In genomic region chr19:4649392-4650094, GRCh38 we compare ENCODE assay signal across 23 cellular contexts. TPM values are rescaled to one million over a fixed set of nuclear protein-coding genes. Genes with fewer than 3 reads are reported as not detected.
A peak's percentile ranks its signal among the peaks of the same experiment; 100 is the strongest.
DNase-seq lines count a peak whose midpoint lies in the region; ATAC-seq, FAIRE-seq and TF ChIP-seq lines count a peak whose summit lies in the region.
"Had no signal": no experiment of that assay in that cellular context is flagged by ENCODE, and none has a peak within 500 bp of the region (broad histone marks: within the 10 kb centered on the region; RNA-seq: fewer than 3 reads in every experiment).

No MANE protein-coding gene starts in this region.

- TF ChIP-seq POLR2A in stomach (IDR thresholded peaks at IDR 0.05), result no peak

- ATAC-seq in activated naive CD8-positive, alpha-beta T cell treated with anti-CD3 and anti-CD28 coated beads, Interleukin-2, amount 50 U/mL, for 24 hours, result no peak
- no peak for ATAC-seq in activated B cell treated with CpG ODN at 0.5 μM for 24 hours (ENCODE audit: low read depth)
- ATAC-seq in GM18873 (IDR thresholded peaks at IDR 0.05; ENCODE audit: low FRiP score, unreplicated experiment), result no peak
- ATAC-seq: left colon had no signal

- no peaks in the 10 kb centered on the region for H3K27me3 Mint-ChIP-seq in activated naive CD8-positive, alpha-beta T cell
- H3K27me3 Mint-ChIP-seq in activated naive CD8-positive, alpha-beta T cell treated with anti-CD3 and anti-CD28 coated beads, Interleukin-2, amount 50 U/mL, for 24 hours, result no peaks in the 10 kb centered on the region
- no peaks in the 10 kb centered on the region for H3K27me3 Mint-ChIP-seq in activated B cell treated with CpG ODN at 0.5 μM for 24 hours
- H3K27me3 Mint-ChIP-seq: stimulated activated naive B cell treated with anti-CD40 and anti-IgM and Interleukin-4, amounts not matched to agents 10 μg/mL and 1 μg/mL and 100 μg/mL, for 72 hours had no signal

- no peak for FAIRE-seq in kidney (lab: Jason Lieb, UNC)
- FAIRE-seq: G401.6, GM19239 had no signal

- no peak for TF ChIP-seq EP300 in stomach (IDR thresholded peaks at IDR 0.05)

- H3K4me3 ChIP-seq in kidney (ENCODE audit: low read length in 2 of 2), result no peak overlapping the region
- no peak overlapping the region for H3K4me3 ChIP-seq in stomach

- H3K9me3 ChIP-seq in kidney (ENCODE audit: control insufficient read depth in 1 of 2, low read length in 2 of 2), result no peaks in the 10 kb centered on the region
- no peaks in the 10 kb centered on the region for H3K9me3 ChIP-seq in stomach

- CTCF ChIA-PET in activated B cell treated with CpG ODN at 0.5 μM for 24 hours (lab: Charles Lee), result interaction anchor here (1.7 kb wide), 1 partner anchor 13 kb away, joined by 8 read pairs; no protein-coding TSS in a partner anchor

- TF ChIP-seq CTCF in activated B cell treated with CpG ODN at 0.5 μM for 24 hours (IDR thresholded peaks at IDR 0.05) (no peak), kidney (IDR thresholded peaks at IDR 0.05; ENCODE audit: borderline replicate concordance, extremely low read depth, insufficient read depth) (no peak), stomach (IDR thresholded peaks at IDR 0.05) (no peak)

- no peak overlapping the region for H3K4me3 Mint-ChIP-seq in activated naive CD8-positive, alpha-beta T cell
- H3K4me3 Mint-ChIP-seq in activated naive CD8-positive, alpha-beta T cell treated with anti-CD3 and anti-CD28 coated beads, Interleukin-2, amount 50 U/mL, for 24 hours, result no peak overlapping the region
- H3K4me3 Mint-ChIP-seq in activated B cell treated with CpG ODN at 0.5 μM for 24 hours, result no peak overlapping the region
- H3K4me3 Mint-ChIP-seq: H9; T-helper 2 cell treated with Interferon-gamma antibody and Interleukin-4, amounts not matched to agents 5 μg/mL and 100 μg/mL, for 36 hours had no signal

- peaks cover 3% of the 10 kb centered on the region for H3K4me1 Mint-ChIP-seq in activated naive CD8-positive, alpha-beta T cell (ENCODE audit: low read depth)
- peaks cover 2% of the 10 kb centered on the region for H3K4me1 Mint-ChIP-seq in activated naive CD8-positive, alpha-beta T cell treated with anti-CD3 and anti-CD28 coated beads, Interleukin-2, amount 50 U/mL, for 24 hours
- H3K4me1 Mint-ChIP-seq in activated B cell treated with CpG ODN at 0.5 μM for 24 hours, result peaks cover 22% of the 10 kb centered on the region

- H3K27ac Mint-ChIP-seq in activated naive CD8-positive, alpha-beta T cell, result peak overlapping the region; percentile 76
- H3K27ac Mint-ChIP-seq in activated naive CD8-positive, alpha-beta T cell treated with anti-CD3 and anti-CD28 coated beads, Interleukin-2, amount 50 U/mL, for 24 hours, result no peak overlapping the region
- peak overlapping the region; percentile 14 for H3K27ac Mint-ChIP-seq in activated B cell treated with CpG ODN at 0.5 μM for 24 hours
- H3K27ac Mint-ChIP-seq: T-helper 2 cell treated with Interferon-gamma antibody and Interleukin-4, amounts not matched to agents 5 μg/mL and 100 μg/mL, for 36 hours had no signal

- H3K4me1 ChIP-seq in kidney (ENCODE audit: control insufficient read depth in 1 of 2, insufficient read depth in 1 of 2, low read depth in 1 of 2, low read length in 2 of 2) (peaks cover 0 to 12% of the 10 kb centered on the region in 2 donors), stomach (peaks cover 4 to 23% (median 12%) of the 10 kb centered on the region in 4 donors)

- H3K27me3 ChIP-seq in stomach, result no peaks in the 10 kb centered on the region

- WGBS in stomach, 5 donors, result 84 to 90% (median 87%) methylated on average over 9 to 20 of the region's 20 CpGs

- H3K36me3 ChIP-seq in kidney (ENCODE audit: control insufficient read depth in 1 of 2, insufficient read depth in 2 of 2, low read length in 2 of 2) (no peaks in the 10 kb centered on the region), stomach (peaks cover 5 to 28% (median 26%) of the 10 kb centered on the region in 4 donors)

- no peak overlapping the region for H3K9ac ChIP-seq in kidney (ENCODE audit: low read length in 2 of 2)

- H3K27ac ChIP-seq in kidney (ENCODE audit: low read depth in 2 of 2, low read length in 2 of 2), result no peak overlapping the region
- H3K27ac ChIP-seq in stomach, result peak overlapping the region in 3 of 5 donors; percentile 31 to 92 (median 79)
- H3K27ac ChIP-seq: C4-2B had no signal

- POLR2A ChIA-PET in activated B cell treated with CpG ODN at 0.5 μM for 24 hours (lab: Charles Lee), result interaction anchor here (0.7 kb wide), 2 partner anchors 13 to 980 kb away, joined by 3 to 4 read pairs; no protein-coding TSS in a partner anchor

- no peaks in the 10 kb centered on the region for H3K36me3 Mint-ChIP-seq in activated naive CD8-positive, alpha-beta T cell
- peaks cover 3% of the 10 kb centered on the region for H3K36me3 Mint-ChIP-seq in activated naive CD8-positive, alpha-beta T cell treated with anti-CD3 and anti-CD28 coated beads, Interleukin-2, amount 50 U/mL, for 24 hours (ENCODE audit: low read depth)
- peaks cover 33% of the 10 kb centered on the region for H3K36me3 Mint-ChIP-seq in activated B cell treated with CpG ODN at 0.5 μM for 24 hours (ENCODE audit: low read depth)

- H3K9me3 Mint-ChIP-seq in activated naive CD8-positive, alpha-beta T cell (ENCODE audit: low read depth), result no peaks in the 10 kb centered on the region
- no peaks in the 10 kb centered on the region for H3K9me3 Mint-ChIP-seq in activated naive CD8-positive, alpha-beta T cell treated with anti-CD3 and anti-CD28 coated beads, Interleukin-2, amount 50 U/mL, for 24 hours
- no peaks in the 10 kb centered on the region for H3K9me3 Mint-ChIP-seq in activated B cell treated with CpG ODN at 0.5 μM for 24 hours
- H3K9me3 Mint-ChIP-seq: H9; stimulated activated naive B cell treated with anti-CD40 and anti-IgM and Interleukin-4, amounts not matched to agents 10 μg/mL and 1 μg/mL and 100 μg/mL, for 72 hours; T-helper 2 cell treated with Interferon-gamma antibody and Interleukin-4, amounts not matched to agents 5 μg/mL and 100 μg/mL, for 36 hours had no signal

- intact Hi-C loops in activated B cell treated with CpG ODN at 0.5 μM for 24 hours (cut with micrococcal nuclease), result no loop called here
- intact Hi-C loops in kidney (cut with DNase I), result no loop called here
- intact Hi-C loops in stomach (cut with DNase I; ENCODE audit: low total_unique reads), result no loop called here

- DNase-seq in activated naive CD8-positive, alpha-beta T cell treated with anti-CD3 and anti-CD28 coated beads, Interleukin-2, amount 50 U/mL, for 24 hours, result no peak
- DNase-seq in activated B cell treated with CpG ODN at 0.5 μM for 24 hours (no peak), kidney (peak; percentile 73), stomach (no peak), NCI-H524 (lab: John Stamatoyannopoulos, UW) (no peak)
- DNase-seq in stimulated activated CD4-positive, alpha-beta T cell treated with anti-CD3 and anti-CD28 coated beads, Interleukin-4, amount 100 ng/mL, for 24 hours, result no peak
- DNase-seq: activated CD4-positive, CD25-positive, alpha-beta regulatory T cell; dermis blood vessel endothelial cell; DMS 273 treated with DMSO at 0.1 percent for 48 hours; foreskin melanocyte; H9; left colon; midbrain; NCI-H1436 treated with DMSO at 0.1 percent for 48 hours; NCI-H82; PC-3; stimulated activated naive B cell treated with anti-CD40 and anti-IgM and Interleukin-4, amounts not matched to agents 10 μg/mL and 1 μg/mL and 100 μg/mL, for 72 hours had no signal

RNA-seq across cellular contexts. Expression of gene TNFAIP8L1, which starts 10.2 kb away (rescaled TPM):
- total RNA-seq in activated B cell treated with CpG ODN at 0.5 μM for 24 hours (13.2 and 15.5 TPM in 2 replicates), kidney (11.5 TPM), stomach (10 to 100 TPM in 2 of 5 donors, 1 to 10 TPM in 3; 7.0 to 43.4 (median 9.5) TPM)
- polyA plus RNA-seq in kidney (ENCODE audit: insufficient read depth, low read depth, low replicate concordance) (16.0 TPM), stomach (1 to 10 TPM; 5.3 to 5.5 (median 5.4) TPM)

RNA-seq across cellular contexts. Expression of gene MYDGF, which starts 20.6 kb away (rescaled TPM):
- total RNA-seq in activated B cell treated with CpG ODN at 0.5 μM for 24 hours, result 30.9 and 31.6 TPM in 2 replicates
- 75.8 TPM for total RNA-seq in kidney
- 85.5 TPM for polyA plus RNA-seq in kidney (ENCODE audit: insufficient read depth, low read depth, low replicate concordance)
- total RNA-seq in stomach, result 10 to 100 TPM; 41.4 to 77.5 (median 71.3) TPM
- polyA plus RNA-seq in stomach, result 10 to 100 TPM; 66.4 to 86.6 (median 75.3) TPM

Comparison
In these comparisons a context has a peak if more than half of its experiments do, and no peak if none do; other contexts are left out.
1. H3K27ac ChIP-seq: peak in stomach (3 of 5); none in kidney (0 of 2).